In genomic region chr3:38168151-38168987, GRCh38 we compare ENCODE assay signal across 8 cellular contexts. TPM values are rescaled to one million over a fixed set of nuclear protein-coding genes. Genes with fewer than 3 reads are reported as not detected.
A peak's percentile ranks its signal among the peaks of the same experiment; 100 is the strongest.
DNase-seq lines count a peak whose midpoint lies in the region; ATAC-seq and TF ChIP-seq lines count a peak whose summit lies in the region.

No MANE protein-coding gene starts in this region.

- peaks cover 0 to 4% of the 10 kb centered on the region in 2 donors for H3K4me1 ChIP-seq in breast epithelium

- CTCF ChIA-PET in MCF 10A (lab: Yijun Ruan, JAX), result interaction anchor here (1.7 kb wide), 1 partner anchor 14 kb away, joined by 6 read pairs; no protein-coding TSS in a partner anchor

- POLR2A ChIA-PET in MCF 10A (lab: Yijun Ruan, JAX), result interaction anchor here (2.4 to 5.8 kb wide), 2 partner anchors 9 to 30 kb away, joined by 10 to 188 read pairs; partner anchors contain the start of genes ACAA1 and MYD88

- ATAC-seq in T-helper 17 cell (no peak), esophagus mucosa (no peak)
- no peak for ATAC-seq in stimulated activated naive CD8-positive, alpha-beta T cell treated with anti-CD3 and anti-CD28 coated beads, Interleukin-15, amount 100 ng/mL, for 72 hours

- no peaks in the 10 kb centered on the region for H3K27me3 Mint-ChIP-seq in MCF 10A (ENCODE audit: insufficient read depth, unreplicated experiment)
- no peaks in the 10 kb centered on the region for H3K27me3 Mint-ChIP-seq in T-helper 17 cell
- H3K27me3 Mint-ChIP-seq in stimulated activated naive CD8-positive, alpha-beta T cell treated with anti-CD3 and anti-CD28 coated beads, Interleukin-15, amount 100 ng/mL, for 72 hours, result no peaks in the 10 kb centered on the region

- H3K4me3 Mint-ChIP-seq in MCF 10A (ENCODE audit: unreplicated experiment) (peak overlapping the region; percentile 87), T-helper 17 cell (peak overlapping the region; percentile 57)
- peak overlapping the region; percentile 63 to 91 for H3K4me3 Mint-ChIP-seq in stimulated activated naive CD8-positive, alpha-beta T cell treated with anti-CD3 and anti-CD28 coated beads, Interleukin-15, amount 100 ng/mL, for 72 hours

- peak; percentile 53 for DNase-seq in MCF 10A (ENCODE audit: unreplicated experiment)
- no peak for DNase-seq in breast epithelium (ENCODE audit: low spot score in 2 of 2)
- no peak for DNase-seq in T-helper 17 cell
- peak; percentile 61 for DNase-seq in fibroblast of the aortic adventitia (ENCODE audit: low read depth)
- no peak for DNase-seq in stimulated activated naive CD8-positive, alpha-beta T cell treated with anti-CD3 and anti-CD28 coated beads, Interleukin-15, amount 100 ng/mL, for 72 hours
- no peak for DNase-seq in NCI-H345 treated with DMSO at 0.1 percent for 48 hours (lab: John Stamatoyannopoulos, UW; ENCODE audit: unreplicated experiment)
- DNase-seq in LoVo (ENCODE audit: low spot score), result no peak

- no peak overlapping the region for H3K27ac ChIP-seq in breast epithelium

- intact Hi-C loops in MCF 10A (cut with micrococcal nuclease) (no loop called here), breast epithelium (cut with DNase I; ENCODE audit: low total_unique reads) (no loop called here)

- no peaks in the 10 kb centered on the region for H3K27me3 ChIP-seq in breast epithelium

- H3K27ac Mint-ChIP-seq in MCF 10A (ENCODE audit: low read depth, unreplicated experiment) (peak overlapping the region; percentile 93), T-helper 17 cell (peak overlapping the region; percentile 99)
- peak overlapping the region in 1 of 2 donors; percentile 73 for H3K27ac Mint-ChIP-seq in stimulated activated naive CD8-positive, alpha-beta T cell treated with anti-CD3 and anti-CD28 coated beads, Interleukin-15, amount 100 ng/mL, for 72 hours

- no peak for TF ChIP-seq POLR2A in breast epithelium (IDR thresholded peaks at IDR 0.05)

- no peaks in the 10 kb centered on the region for H3K36me3 ChIP-seq in breast epithelium

- TF ChIP-seq CTCF in MCF 10A (IDR thresholded peaks at IDR 0.05; ENCODE audit: unreplicated experiment) (no peak), breast epithelium (IDR thresholded peaks at IDR 0.05) (no peak), fibroblast of the aortic adventitia (IDR thresholded peaks at IDR 0.05; ENCODE audit: insufficient read depth, low read length) (no peak)

- no peaks in the 10 kb centered on the region for H3K9me3 Mint-ChIP-seq in MCF 10A (ENCODE audit: unreplicated experiment)
- no peaks in the 10 kb centered on the region for H3K9me3 Mint-ChIP-seq in stimulated activated naive CD8-positive, alpha-beta T cell treated with anti-CD3 and anti-CD28 coated beads, Interleukin-15, amount 100 ng/mL, for 72 hours

- H3K36me3 Mint-ChIP-seq in MCF 10A (ENCODE audit: insufficient read depth, unreplicated experiment) (peaks cover 26% of the 10 kb centered on the region), T-helper 17 cell (ENCODE audit: low read depth) (no peaks in the 10 kb centered on the region)

- H3K4me1 Mint-ChIP-seq in MCF 10A (ENCODE audit: insufficient read depth, unreplicated experiment), result peaks cover 34% of the 10 kb centered on the region
- peaks cover 59% of the 10 kb centered on the region for H3K4me1 Mint-ChIP-seq in T-helper 17 cell
- peaks cover 81% of the 10 kb centered on the region for H3K4me1 Mint-ChIP-seq in stimulated activated naive CD8-positive, alpha-beta T cell treated with anti-CD3 and anti-CD28 coated beads, Interleukin-15, amount 100 ng/mL, for 72 hours

- BruUV-seq in MCF 10A (replicated peaks; lab: Mats Ljungman, UMichigan), result TSS peak; percentile 21

- no peaks in the 10 kb centered on the region for H3K9me3 ChIP-seq in breast epithelium
- H3K9me3 ChIP-seq in T-helper 17 cell (ENCODE audit: control insufficient read depth, low read length, poor library complexity, severe bottlenecking), result no peaks in the 10 kb centered on the region

- H3K4me3 ChIP-seq in breast epithelium (no peak overlapping the region), fibroblast of the aortic adventitia (ENCODE audit: low read depth, low read length) (no peak overlapping the region)

RNA-seq across cellular contexts. Expression of gene OXSR1, which starts 3.0 kb away (rescaled TPM):
- total RNA-seq in MCF 10A (2022), result 71.7 and 75.5 TPM in 2 replicates
- 10 to 100 TPM; 29.0 to 41.6 (median 33.1) TPM for total RNA-seq in breast epithelium
- 10 to 100 TPM; 39.8 to 51.9 TPM for total RNA-seq in T-helper 17 cell
- total RNA-seq in fibroblast of the aortic adventitia (ENCODE audit: low replicate concordance), result 36.2 and 38.0 TPM in 2 replicates
- 39.6 TPM for total RNA-seq in esophagus mucosa

RNA-seq across cellular contexts. Expression of gene MYD88, which starts 29.9 kb away (rescaled TPM):
- 19.7 and 21.2 TPM in 2 replicates for total RNA-seq in MCF 10A (2022)
- total RNA-seq in breast epithelium, result 10 to 100 TPM; 33.4 to 36.0 (median 35.3) TPM
- total RNA-seq in T-helper 17 cell, result 10 to 100 TPM; 44.0 to 45.5 TPM
- total RNA-seq in fibroblast of the aortic adventitia (ENCODE audit: low replicate concordance), result 8.3 and 20.7 TPM in 2 replicates
- total RNA-seq in esophagus mucosa, result 41.5 TPM

RNA-seq across cellular contexts. Expression of gene ACAA1, which starts 31.4 kb away (rescaled TPM):
- 36.6 and 46.7 TPM in 2 replicates for total RNA-seq in MCF 10A (2022)
- 10 to 100 TPM; 69.2 to 87.5 (median 83.9) TPM for total RNA-seq in breast epithelium
- 10 to 100 TPM; 78.2 to 79.3 TPM for total RNA-seq in T-helper 17 cell
- total RNA-seq in fibroblast of the aortic adventitia (ENCODE audit: low replicate concordance), result 20.6 and 40.9 TPM in 2 replicates
- total RNA-seq in esophagus mucosa, result 72.7 TPM

Comparison
In these comparisons a context has a peak if more than half of its experiments do, and no peak if none do; other contexts are left out.
1. DNase-seq: peak in MCF 10A (single experiment) and fibroblast of the aortic adventitia (single experiment); none in breast epithelium (0 of 2), T-helper 17 cell (0 of 3), stimulated activated naive CD8-positive, alpha-beta T cell treated with anti-CD3 and anti-CD28 coated beads, Interleukin-15, amount 100 ng/mL, for 72 hours (0 of 2), NCI-H345 treated with DMSO at 0.1 percent for 48 hours (single experiment) and LoVo (single experiment).
2. Peak in every context shown above with its lines, with median percentiles within 50 percentile points of each other: H3K4me3 Mint-ChIP-seq.